In genomic region chr6:113258771-113259170, GRCh38 we compare ENCODE assay signal across 28 cellular contexts.
"Had no signal": no experiment of that assay in that cellular context is flagged by ENCODE, and none has a peak within 500 bp of the region (broad histone marks: within the 10 kb centered on the region; RNA-seq: fewer than 3 reads in every experiment).

No MANE protein-coding gene starts in this region.

- H3K36me3 ChIP-seq: breast epithelium, MG63 had no signal

- H3K9me3 ChIP-seq: body of pancreas had no signal

- H3K27ac ChIP-seq: body of pancreas, breast epithelium had no signal

- H3K4me1 ChIP-seq: body of pancreas, breast epithelium had no signal

- H3K9me3 Mint-ChIP-seq: activated CD4-positive, alpha-beta T cell treated with anti-CD3 and anti-CD28 coated beads, Interleukin-2, amount 10 ng/mL, durations not matched to agents 24 days and 14 days had no signal

- H3K36me3 Mint-ChIP-seq: activated naive CD4-positive, alpha-beta T cell treated with anti-CD3 and anti-CD28 coated beads, Interleukin-2, amount 50 U/mL, for 24 hours; activated naive CD8-positive, alpha-beta T cell treated with anti-CD3 and anti-CD28 coated beads, Interleukin-2, amount 10 ng/mL, durations not matched to agents 7 days and 5 days had no signal

- DNase-seq: activated CD4-positive, alpha-beta T cell treated with anti-CD3 and anti-CD28 coated beads, Interleukin-2, amount 10 ng/mL, durations not matched to agents 24 days and 14 days; activated CD4-positive, alpha-beta T cell treated with anti-CD3 and anti-CD28 coated beads, Interleukin-2, amount 50 U/mL, for 4 hours; activated CD8-positive, alpha-beta T cell treated with anti-CD3 and anti-CD28 coated beads for 36 hours; activated gamma-delta T cell; activated naive CD4-positive, alpha-beta T cell treated with Interleukin-2 at 50 U/mL for 16 hours; activated naive CD8-positive, alpha-beta T cell treated with anti-CD3 and anti-CD28 coated beads, Interleukin-2, amount 10 ng/mL, durations not matched to agents 7 days and 5 days; activated T-cell treated with anti-CD3 and anti-CD28 coated beads, Interleukin-2, amount 50 U/mL, for 24 hours; amygdala; body of pancreas; Karpas-422; KBM-7; MG63; NCI-H1048; NCI-H1105 treated with DMSO at 0.1 percent for 48 hours; NCI-H1436; NCI-H1694; NCI-H1930; NCI-H2081 treated with DMSO at 0.1 percent for 48 hours; NCI-H226; NCI-H446 treated with DMSO at 0.1 percent for 48 hours; NCI-H524; RPMI8226; SIG-M5; T1000 had no signal

- H3K27me3 ChIP-seq: body of pancreas, breast epithelium, MG63 had no signal

- H3K4me1 Mint-ChIP-seq: activated CD4-positive, alpha-beta T cell treated with anti-CD3 and anti-CD28 coated beads, Interleukin-2, amount 10 ng/mL, durations not matched to agents 24 days and 14 days; activated naive CD4-positive, alpha-beta T cell treated with anti-CD3 and anti-CD28 coated beads, Interleukin-2, amount 50 U/mL, for 24 hours; activated naive CD8-positive, alpha-beta T cell treated with anti-CD3 and anti-CD28 coated beads, Interleukin-2, amount 10 ng/mL, durations not matched to agents 7 days and 5 days had no signal

- H3K4me3 ChIP-seq: body of pancreas, breast epithelium, MG63 had no signal

- ATAC-seq: activated CD8-positive, alpha-beta T cell treated with anti-CD3 and anti-CD28 coated beads for 36 hours; body of pancreas; Panc1 had no signal

- H3K4me3 Mint-ChIP-seq: activated CD4-positive, alpha-beta T cell treated with anti-CD3 and anti-CD28 coated beads, Interleukin-2, amount 10 ng/mL, durations not matched to agents 24 days and 14 days; activated CD8-positive, alpha-beta T cell treated with anti-CD3 and anti-CD28 coated beads for 36 hours; activated naive CD4-positive, alpha-beta T cell treated with anti-CD3 and anti-CD28 coated beads, Interleukin-2, amount 50 U/mL, for 24 hours; activated naive CD8-positive, alpha-beta T cell treated with anti-CD3 and anti-CD28 coated beads, Interleukin-2, amount 10 ng/mL, durations not matched to agents 7 days and 5 days; activated T-cell treated with anti-CD3 and anti-CD28 coated beads, Interleukin-2, amount 50 U/mL, for 24 hours had no signal

- H3K27ac Mint-ChIP-seq: activated CD4-positive, alpha-beta T cell treated with anti-CD3 and anti-CD28 coated beads, Interleukin-2, amount 10 ng/mL, durations not matched to agents 24 days and 14 days; activated CD8-positive, alpha-beta T cell treated with anti-CD3 and anti-CD28 coated beads for 36 hours; activated naive CD4-positive, alpha-beta T cell treated with anti-CD3 and anti-CD28 coated beads, Interleukin-2, amount 50 U/mL, for 24 hours; activated naive CD8-positive, alpha-beta T cell treated with anti-CD3 and anti-CD28 coated beads, Interleukin-2, amount 10 ng/mL, durations not matched to agents 7 days and 5 days; activated T-cell treated with anti-CD3 and anti-CD28 coated beads, Interleukin-2, amount 50 U/mL, for 24 hours; activated T-helper 2 cell treated with anti-CD3 and anti-CD28 coated beads, Interferon-gamma antibody, Interleukin-2, Interleukin-4, amounts not matched to agents 10 μg/mL and 5 μg/mL and 100 μg/mL, durations not matched to agents 14 hours and 24 hours and 36 hours had no signal

- H3K27me3 Mint-ChIP-seq: activated CD4-positive, alpha-beta T cell treated with anti-CD3 and anti-CD28 coated beads, Interleukin-2, amount 10 ng/mL, durations not matched to agents 24 days and 14 days; activated CD8-positive, alpha-beta T cell treated with anti-CD3 and anti-CD28 coated beads for 36 hours; activated naive CD4-positive, alpha-beta T cell treated with anti-CD3 and anti-CD28 coated beads, Interleukin-2, amount 50 U/mL, for 24 hours; activated naive CD8-positive, alpha-beta T cell treated with anti-CD3 and anti-CD28 coated beads, Interleukin-2, amount 10 ng/mL, durations not matched to agents 7 days and 5 days; activated T-cell treated with anti-CD3 and anti-CD28 coated beads, Interleukin-2, amount 50 U/mL, for 24 hours had no signal
